20 cellular contexts compared by ENCODE assay signal in the genomic region with DNA sequence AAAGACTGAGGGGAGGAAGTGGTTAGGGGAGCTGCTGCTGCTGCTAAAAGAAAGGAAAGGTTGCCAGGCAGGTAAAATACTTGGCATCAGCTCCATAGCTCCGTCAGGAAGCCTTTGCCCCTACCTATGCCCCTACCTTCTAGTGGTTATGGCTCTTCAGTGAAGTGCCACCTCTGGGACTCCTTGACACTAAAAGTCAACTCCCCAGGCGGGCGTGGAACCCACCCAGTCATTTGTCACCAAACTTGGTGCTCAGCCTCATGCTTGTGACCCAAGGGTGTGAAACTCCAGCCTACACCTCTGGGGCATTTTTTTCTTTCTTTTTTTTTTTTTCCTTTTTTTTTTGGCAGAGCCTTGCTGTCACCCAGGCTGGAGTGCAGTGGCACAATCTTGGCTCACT. TPM values are rescaled to one million over a fixed set of nuclear protein-coding genes. Genes with fewer than 3 reads are reported as not detected.
"Had no signal": no experiment of that assay in that cellular context is flagged by ENCODE, and none has a peak within 500 bp of the region (broad histone marks: within the 10 kb centered on the region; RNA-seq: fewer than 3 reads in every experiment).

No MANE protein-coding gene starts in this region.

- H3K27ac Mint-ChIP-seq: activated B cell treated with CpG ODN at 0.5 μM for 24 hours; activated naive CD8-positive, alpha-beta T cell; T-cell had no signal

- H3K27ac ChIP-seq: PC-9 had no signal

- H3K4me3 ChIP-seq: K562, PC-9 had no signal

- H3K27me3 Mint-ChIP-seq: activated naive CD8-positive, alpha-beta T cell had no signal

- H3K4me3 Mint-ChIP-seq: activated B cell treated with CpG ODN at 0.5 μM for 24 hours; activated naive CD8-positive, alpha-beta T cell; T-cell had no signal

- FAIRE-seq: astrocyte, K562, TTC549 had no signal

- DNase-seq: activated B cell treated with CpG ODN at 0.5 μM for 24 hours; activated CD8-positive, alpha-beta memory T cell treated with anti-CD3 and anti-CD28 coated beads, Interleukin-2, amount 50 U/mL, for 4 hours; activated effector memory CD4-positive, alpha-beta T cell treated with Interleukin-2 at 50 U/mL for 16 hours; activated naive CD4-positive, alpha-beta T cell; amygdala; Kasumi-1; NCI-H1048; NCI-H1930; NCI-H510A treated with DMSO at 0.1 percent for 48 hours; NCI-H69; PC-9; SIG-M5; T-cell; T-helper 2 cell; T1000 had no signal

- H3K9me3 Mint-ChIP-seq: activated B cell treated with CpG ODN at 0.5 μM for 24 hours, T-cell had no signal

- H3K36me3 Mint-ChIP-seq: activated naive CD8-positive, alpha-beta T cell; brain; T-cell had no signal

- ATAC-seq: K562, T-cell had no signal

RNA-seq across cellular contexts. Expression of gene BCAM, which starts 32.4 kb away (rescaled TPM):
- total RNA-seq: activated B cell treated with CpG ODN at 0.5 μM for 24 hours had no signal
